In the genomic region with DNA sequence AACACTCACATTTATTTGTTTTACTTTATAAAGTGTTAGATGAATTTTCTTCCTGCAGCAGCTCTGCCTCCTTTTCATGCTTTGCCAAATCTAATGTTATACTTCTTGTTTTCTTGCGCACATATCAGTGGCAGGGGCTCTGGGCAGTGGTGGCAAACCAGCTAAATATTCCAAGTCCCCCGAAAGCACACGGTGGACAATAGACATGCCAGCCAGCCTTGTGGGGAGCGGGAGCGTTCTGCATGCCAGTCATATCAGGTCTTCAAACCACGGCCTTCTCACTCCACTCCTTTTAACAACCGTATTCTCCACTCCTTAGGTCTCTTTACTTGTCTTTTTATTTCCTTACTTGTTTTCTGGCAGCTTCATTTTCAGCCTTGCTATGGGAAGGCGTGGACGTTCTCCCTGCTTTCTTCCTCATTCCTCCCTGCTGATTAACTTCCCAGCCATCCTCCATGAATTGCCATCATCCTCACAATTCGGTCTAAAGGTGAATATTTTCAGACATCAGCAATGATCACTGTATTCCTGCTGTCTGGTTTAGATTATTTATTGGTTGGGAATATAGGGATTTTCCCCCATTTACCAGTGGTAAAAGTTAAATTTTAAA, we compare ENCODE assay signal across 22 cellular contexts.
DNase-seq lines count a peak whose midpoint lies in the region; ATAC-seq and TF ChIP-seq lines count a peak whose summit lies in the region.
"Had no signal": no experiment of that assay in that cellular context is flagged by ENCODE, and none has a peak within 500 bp of the region (broad histone marks: within the 10 kb centered on the region; RNA-seq: fewer than 3 reads in every experiment).

No MANE protein-coding gene starts in this region.

- peak overlapping the region; percentile 53; the same call in 1 of the 2 replicates for H3K27ac Mint-ChIP-seq in HFFc6
- H3K27ac Mint-ChIP-seq: activated CD4-positive, alpha-beta memory T cell treated with anti-CD3 and anti-CD28 coated beads for 36 hours; activated naive CD4-positive, alpha-beta T cell treated with anti-CD3 and anti-CD28 coated beads for 36 hours; CD8-positive, alpha-beta T cell; dendritic cell treated with granulocyte-macrophage colony-stimulating factor and Interleukin-4, amounts not matched to agents 40 ng/mL and 50 ng/mL, for 4 days; T-helper 1 cell treated with Interleukin-12 subunit alpha and Interleukin-12 subunit beta and Interleukin-4 antibody, amounts not matched to agents 30 μg/mL and 1 μg/mL, for 36 hours had no signal

- H3K27me3 ChIP-seq in colonic mucosa (no peaks in the 10 kb centered on the region), mucosa of rectum (ENCODE audit: control insufficient read depth in 2 of 2, insufficient read depth in 2 of 2, low read length in 2 of 2) (no peaks in the 10 kb centered on the region)

- intact Hi-C loops in colonic mucosa (cut with DNase I) = loop anchor here (5.0 kb wide), 1 partner anchor 217 kb away; no protein-coding TSS in a partner anchor

- no peaks in the 10 kb centered on the region for H3K36me3 Mint-ChIP-seq in HFFc6 (ENCODE audit: low read depth)
- H3K36me3 Mint-ChIP-seq: activated CD4-positive, alpha-beta memory T cell treated with anti-CD3 and anti-CD28 coated beads for 36 hours; CD8-positive, alpha-beta T cell; naive thymus-derived CD8-positive, alpha-beta T cell had no signal

- H3K9ac ChIP-seq in colonic mucosa (ENCODE audit: low read depth in 2 of 2, low read length in 2 of 2) = peak overlapping the region in 1 of 2 donors; percentile 40
- H3K9ac ChIP-seq in mucosa of rectum (ENCODE audit: low read depth in 1 of 2, low read length in 2 of 2) = no peak overlapping the region

- no peak overlapping the region for H3K4me3 ChIP-seq in colonic mucosa
- no peak overlapping the region for H3K4me3 ChIP-seq in mucosa of rectum (ENCODE audit: low read length in 2 of 2)
- H3K4me3 ChIP-seq: A549, lung, spleen had no signal

- H3K9me3 Mint-ChIP-seq in HFFc6 = no peaks in the 10 kb centered on the region
- H3K9me3 Mint-ChIP-seq: activated CD4-positive, alpha-beta memory T cell treated with anti-CD3 and anti-CD28 coated beads for 36 hours; activated naive CD4-positive, alpha-beta T cell treated with anti-CD3 and anti-CD28 coated beads for 36 hours; CD8-positive, alpha-beta T cell; dendritic cell treated with granulocyte-macrophage colony-stimulating factor and Interleukin-4, amounts not matched to agents 40 ng/mL and 50 ng/mL, for 4 days; naive thymus-derived CD8-positive, alpha-beta T cell; T-helper 1 cell treated with Interleukin-12 subunit alpha and Interleukin-12 subunit beta and Interleukin-4 antibody, amounts not matched to agents 30 μg/mL and 1 μg/mL, for 36 hours had no signal

- H3K4me1 Mint-ChIP-seq in HFFc6 (ENCODE audit: low read depth) = peaks cover 40% of the 10 kb centered on the region

- H3K9me3 ChIP-seq in colonic mucosa (no peaks in the 10 kb centered on the region), mucosa of rectum (ENCODE audit: control insufficient read depth in 2 of 2, low read length in 2 of 2) (no peaks in the 10 kb centered on the region)
- H3K9me3 ChIP-seq: A549, spleen had no signal

- TF ChIP-seq CTCF in HFFc6 (IDR thresholded peaks at IDR 0.05) (no peak), colonic mucosa (IDR thresholded peaks at IDR 0.05) (no peak)

- H3K4me1 ChIP-seq in colonic mucosa = no peaks in the 10 kb centered on the region
- H3K4me1 ChIP-seq in mucosa of rectum (ENCODE audit: control insufficient read depth in 2 of 2, insufficient read depth in 2 of 2, low read length in 2 of 2) = peaks cover 0 to 7% of the 10 kb centered on the region in 2 donors
- H3K4me1 ChIP-seq: A549 had no signal

- DNase-seq in AG08395 (ENCODE audit: low spot score) = peak; percentile 27
- peak; percentile 35 for DNase-seq in HFFc6
- peak; percentile 28 for DNase-seq in colonic mucosa
- DNase-seq in dermis blood vessel endothelial cell = no peak
- no peak for DNase-seq in DMS 273 (lab: John Stamatoyannopoulos, UW; ENCODE audit: unreplicated experiment)
- no peak for DNase-seq in activated CD4-positive, alpha-beta T cell treated with anti-CD3 and anti-CD28 coated beads, Interleukin-2, amount 50 U/mL, for 1 hour
- DNase-seq: activated CD4-positive, alpha-beta memory T cell treated with anti-CD3 and anti-CD28 coated beads for 36 hours; activated naive CD4-positive, alpha-beta T cell treated with anti-CD3 and anti-CD28 coated beads for 36 hours; CD8-positive, alpha-beta T cell; erythroblast; KBM-7; naive thymus-derived CD8-positive, alpha-beta T cell; NCI-H1092 treated with DMSO at 0.1 percent for 48 hours; NCI-H524; SHP77 treated with DMSO at 0.1 percent for 48 hours; spleen had no signal

- no peaks in the 10 kb centered on the region for H3K27me3 Mint-ChIP-seq in HFFc6 (ENCODE audit: insufficient read depth)
- H3K27me3 Mint-ChIP-seq: activated CD4-positive, alpha-beta memory T cell treated with anti-CD3 and anti-CD28 coated beads for 36 hours had no signal

- H3K4me3 Mint-ChIP-seq in HFFc6 = peak overlapping the region; percentile 16; the same call in 1 of the 2 replicates
- H3K4me3 Mint-ChIP-seq: activated CD4-positive, alpha-beta memory T cell treated with anti-CD3 and anti-CD28 coated beads for 36 hours; activated naive CD4-positive, alpha-beta T cell treated with anti-CD3 and anti-CD28 coated beads for 36 hours; CD8-positive, alpha-beta T cell; dendritic cell treated with granulocyte-macrophage colony-stimulating factor and Interleukin-4, amounts not matched to agents 40 ng/mL and 50 ng/mL, for 4 days; naive thymus-derived CD8-positive, alpha-beta T cell; T-helper 1 cell treated with Interleukin-12 subunit alpha and Interleukin-12 subunit beta and Interleukin-4 antibody, amounts not matched to agents 30 μg/mL and 1 μg/mL, for 36 hours had no signal

- no peak for ATAC-seq in esophagus mucosa
- ATAC-seq: A549; CD8-positive, alpha-beta T cell; naive thymus-derived CD8-positive, alpha-beta T cell had no signal

- H3K27ac ChIP-seq in colonic mucosa = peak overlapping the region; percentile 11
- H3K27ac ChIP-seq in mucosa of rectum (ENCODE audit: low read depth in 2 of 2, low read length in 2 of 2) = peak overlapping the region; percentile 18 to 46
- H3K27ac ChIP-seq: A549, spleen had no signal

- H3K36me3 ChIP-seq in colonic mucosa (no peaks in the 10 kb centered on the region), mucosa of rectum (ENCODE audit: control insufficient read depth in 2 of 2, insufficient read depth in 2 of 2, low read length in 2 of 2) (no peaks in the 10 kb centered on the region)
- H3K36me3 ChIP-seq: spleen had no signal

Comparison
In these comparisons a context has a peak if more than half of its experiments do, and no peak if none do; other contexts are left out.
1. DNase-seq: peak in AG08395 (single experiment), HFFc6 (single experiment) and colonic mucosa (single experiment); none in dermis blood vessel endothelial cell (single experiment), DMS 273 (single experiment) and activated CD4-positive, alpha-beta T cell treated with anti-CD3 and anti-CD28 coated beads, Interleukin-2, amount 50 U/mL, for 1 hour (single experiment).